In genomic region chr12:46815792-46816191, GRCh38 we compare ENCODE assay signal across 20 cellular contexts. TPM values are rescaled to one million over a fixed set of nuclear protein-coding genes. Genes with fewer than 3 reads are reported as not detected.
DNase-seq lines count a peak whose midpoint lies in the region; ATAC-seq, FAIRE-seq and TF ChIP-seq lines count a peak whose summit lies in the region.
"Had no signal": no experiment of that assay in that cellular context is flagged by ENCODE, and none has a peak within 500 bp of the region (broad histone marks: within the 10 kb centered on the region; RNA-seq: fewer than 3 reads in every experiment).

No MANE protein-coding gene starts in this region.

- H4K20me1 ChIP-seq in GM23338 (replicated peaks; ENCODE audit: insufficient read depth) (no peaks in the 10 kb centered on the region), K562 (replicated peaks; ENCODE audit: control insufficient read depth, insufficient read depth, low read length) (no peaks in the 10 kb centered on the region), HepG2 (ENCODE audit: insufficient read depth, low read length) (no peaks in the 10 kb centered on the region)

- no peak overlapping the region for H3K4me3 Mint-ChIP-seq in GM23338
- no peak overlapping the region for H3K4me3 Mint-ChIP-seq in osteocyte (ENCODE audit: unreplicated experiment)
- H3K4me3 Mint-ChIP-seq: CD4-positive, alpha-beta memory T cell had no signal

- no TSS peak for BruUV-seq in K562 (replicated peaks; lab: Mats Ljungman, UMichigan)
- BruUV-seq in HepG2 (replicated peaks; lab: Mats Ljungman, UMichigan): no TSS peak

- WGBS in K562 (ENCODE audit: insufficient coverage, low coverage, missing lambda C conversion rate): 0% methylated on average over 2 of the region's 2 CpGs
- WGBS in HepG2 (ENCODE audit: low lambda C conversion rate): 82% methylated on average over 2 of the region's 2 CpGs

- H3K9me2 ChIP-seq in GM23338 (ENCODE audit: insufficient read depth): no peaks in the 10 kb centered on the region

- no peaks in the 10 kb centered on the region for H3K36me3 ChIP-seq in GM23338 (ENCODE audit: insufficient read depth)
- no peaks in the 10 kb centered on the region for H3K36me3 ChIP-seq in K562 (ENCODE audit: control insufficient read depth, insufficient read depth, low read length)
- H3K36me3 ChIP-seq in HepG2 (replicated peaks in 1 of 2; ENCODE audit: control insufficient read depth in 1 of 2, insufficient read depth in 2 of 2, low read length in 2 of 2): no peaks in the 10 kb centered on the region

- H3K4me2 ChIP-seq in GM23338 (0 out of 2 replicates have a peak overlapping the region, but pooled peaks have one; percentile 14), K562 (ENCODE audit: insufficient read depth, low read length) (no peak overlapping the region), HepG2 (ENCODE audit: low read depth, low read length) (no peak overlapping the region)

- H3K79me2 ChIP-seq in GM23338 (replicated peaks; ENCODE audit: insufficient read depth) (no peaks in the 10 kb centered on the region), K562 (ENCODE audit: control insufficient read depth, insufficient read depth, low read length) (no peaks in the 10 kb centered on the region), HepG2 (ENCODE audit: insufficient read depth, low read length) (no peaks in the 10 kb centered on the region)

- TF ChIP-seq EP300 in K562 (IDR thresholded peaks at IDR 0.05; ENCODE audit: low read length) (no peak), HepG2 (IDR thresholded peaks at IDR 0.05; ENCODE audit: low read depth in 2 of 2, low read length in 2 of 2) (no peak), HepG2 (CRISPR knock-in tag; IDR thresholded peaks at IDR 0.05; ENCODE audit: borderline replicate concordance) (no peak)

- no peaks in the 10 kb centered on the region for H3K27me3 Mint-ChIP-seq in GM23338 (ENCODE audit: insufficient read depth, low read depth, poor library complexity)
- H3K27me3 Mint-ChIP-seq in osteocyte (ENCODE audit: unreplicated experiment): no peaks in the 10 kb centered on the region

- no peak overlapping the region for H3K27ac Mint-ChIP-seq in GM23338
- H3K27ac Mint-ChIP-seq in osteocyte (ENCODE audit: unreplicated experiment): peak overlapping the region; percentile 64
- H3K27ac Mint-ChIP-seq: CD4-positive, alpha-beta memory T cell had no signal

- H3K27ac ChIP-seq in GM23338 (ENCODE audit: low read depth) (no peak overlapping the region), K562 (ENCODE audit: extremely low read depth, low read depth, low read length) (no peak overlapping the region), HepG2 (ENCODE audit: extremely low read length, insufficient read depth, low read length) (no peak overlapping the region)

- H3K27me3 ChIP-seq in GM23338 (ENCODE audit: insufficient read depth): no peaks in the 10 kb centered on the region
- no peaks in the 10 kb centered on the region for H3K27me3 ChIP-seq in K562 (ENCODE audit: control insufficient read depth in 2 of 2, insufficient read depth in 2 of 2, low read length in 2 of 2)
- no peaks in the 10 kb centered on the region for H3K27me3 ChIP-seq in HepG2 (ENCODE audit: control insufficient read depth in 1 of 2, insufficient read depth in 2 of 2, low read length in 2 of 2)

- DNase-seq in GM23338 (ENCODE audit: low spot score): no peak
- DNase-seq in K562 (ENCODE audit: extremely low read depth in 1 of 4, low spot score in 3 of 4): no peak
- DNase-seq in HepG2 (ENCODE audit: low spot score): no peak
- DNase-seq in osteocyte (ENCODE audit: extremely low spot score, unreplicated experiment): no peak
- DNase-seq in DMS 273 (lab: John Stamatoyannopoulos, UW; ENCODE audit: unreplicated experiment): no peak
- DNase-seq in GM12892 (ENCODE audit: insufficient read length): no peak
- DNase-seq: 8988T; C1 segment of cervical spinal cord; Calu3; CD4-positive, alpha-beta memory T cell; COR-L47; DMS153; DND-41; H7; HCEC 1CT had no signal

- H3F3A ChIP-seq in GM23338 (replicated peaks; ENCODE audit: low read depth): no peaks in the 10 kb centered on the region

- intact Hi-C loops in K562 (cut with micrococcal nuclease) (no loop called here), HepG2 (cut with micrococcal nuclease; ENCODE audit: unreplicated experiment) (loop anchor here (2.0 kb wide), 1 partner anchor 15 kb away; no protein-coding TSS in a partner anchor)

- TF ChIP-seq CTCF in GM23338 (conservative IDR thresholded peaks at IDR 0.05; ENCODE audit: low read depth in 2 of 2) (no peak), K562 (IDR thresholded peaks at IDR 0.05 in 2 of 3, conservative IDR thresholded peaks at IDR 0.05 in 1 of 3; ENCODE audit: insufficient read depth in 2 of 3, low read depth in 1 of 3, low read length in 3 of 3) (no peak), HepG2 (CRISPR knock-in tag; IDR thresholded peaks at IDR 0.05) (no peak), osteocyte (IDR thresholded peaks at IDR 0.05) (no peak)

- no peaks in the 10 kb centered on the region for H3K9me3 Mint-ChIP-seq in GM23338
- H3K9me3 Mint-ChIP-seq in osteocyte (ENCODE audit: unreplicated experiment): peaks cover 2% of the 10 kb centered on the region
- H3K9me3 Mint-ChIP-seq: CD4-positive, alpha-beta memory T cell had no signal

- no peak for ATAC-seq in GM23338
- ATAC-seq in K562: no peak
- no peak for ATAC-seq in HepG2
- no peak for ATAC-seq in HG03159 (IDR thresholded peaks at IDR 0.05; ENCODE audit: unreplicated experiment)
- ATAC-seq: GM12878 had no signal

- in situ Hi-C loops in K562 (cut with MboI): no loop called here
- in situ Hi-C loops in HepG2 (cut with HindIII; ENCODE audit: extremely low pct_ligation_motif_present, low pct_unique_long_range_greater_than_20kb): no loop called here

- FAIRE-seq in K562 (lab: Jason Lieb, UNC) (no peak), HepG2 (lab: Jason Lieb, UNC) (no peak), GM12892 (lab: Jason Lieb, UNC) (no peak)
- FAIRE-seq: G401.6, GM12878, GM18507, H1 had no signal

- H3K4me1 ChIP-seq in GM23338 (ENCODE audit: insufficient read depth) (peaks cover 23% of the 10 kb centered on the region), K562 (replicated peaks in 1 of 2; ENCODE audit: control insufficient read depth in 2 of 2, insufficient read depth in 2 of 2, low read length in 2 of 2) (no peaks in the 10 kb centered on the region), HepG2 (ENCODE audit: insufficient read depth, low read length) (peaks cover 47% of the 10 kb centered on the region)

- H3K9me3 ChIP-seq in K562 (replicated peaks; ENCODE audit: control insufficient read depth, insufficient read depth, low read depth, low read length): no peaks in the 10 kb centered on the region
- H3K9me3 ChIP-seq in HepG2 (ENCODE audit: low read length): no peaks in the 10 kb centered on the region

- no peak for TF ChIP-seq RAD21 in K562 (CRISPR knock-in tag; conservative IDR thresholded peaks at IDR 0.05 in 1 of 2, IDR thresholded peaks at IDR 0.05 in 1 of 2)
- TF ChIP-seq RAD21 in HepG2 (CRISPR knock-in tag; IDR thresholded peaks at IDR 0.05): no peak

- CTCF ChIA-PET in K562 (lab: Yijun Ruan, JAX; ENCODE audit: low intra/inter-chr PET ratio): no interaction called here
- CTCF ChIA-PET in HepG2 (lab: Yijun Ruan, JAX; ENCODE audit: low intra/inter-chr PET ratio, low total read pairs): no interaction called here

- no peak for TF ChIP-seq POLR2A in K562 (conservative IDR thresholded peaks at IDR 0.05)
- TF ChIP-seq POLR2A in HepG2 (IDR thresholded peaks at IDR 0.05; ENCODE audit: insufficient read depth in 1 of 2, low read depth in 2 of 2, low read length in 2 of 2): no peak
- no peak for TF ChIP-seq POLR2A in GM12892 (IDR thresholded peaks at IDR 0.05; ENCODE audit: low read depth, low read length)

- no peak overlapping the region for H3K9ac ChIP-seq in K562 (ENCODE audit: insufficient read depth in 1 of 2, low read depth in 2 of 2, low read length in 2 of 2)
- no peak overlapping the region for H3K9ac ChIP-seq in HepG2 (ENCODE audit: insufficient read depth, low read depth, low read length)

- H3K4me1 Mint-ChIP-seq in GM23338: peaks cover 28% of the 10 kb centered on the region; the same call in 2 of the 3 replicates
- H3K4me1 Mint-ChIP-seq in osteocyte (ENCODE audit: unreplicated experiment): peaks cover 47% of the 10 kb centered on the region

- no peaks in the 10 kb centered on the region for H3K9me1 ChIP-seq in K562 (ENCODE audit: control insufficient read depth, insufficient read depth, low read length)

- H3K4me3 ChIP-seq in GM23338 (no peak overlapping the region), K562 (no peak overlapping the region), HepG2 (replicated peaks in 1 of 3; ENCODE audit: insufficient read depth in 1 of 3, low read depth in 2 of 3, low read length in 3 of 3) (no peak overlapping the region)
- H3K4me3 ChIP-seq: GM12878 had no signal

- POLR2A ChIA-PET in K562 (lab: Yijun Ruan, JAX): no interaction called here
- POLR2A ChIA-PET in HepG2 (lab: Yijun Ruan, JAX): no interaction called here

- H3K36me3 Mint-ChIP-seq in GM23338 (ENCODE audit: low read depth) (no peaks in the 10 kb centered on the region), osteocyte (ENCODE audit: unreplicated experiment) (peaks cover 7% of the 10 kb centered on the region)
- H3K36me3 Mint-ChIP-seq: CD4-positive, alpha-beta memory T cell had no signal

- H2AFZ ChIP-seq in GM23338 (no peak overlapping the region), K562 (ENCODE audit: low read depth, low read length) (no peak overlapping the region), HepG2 (ENCODE audit: low read length) (no peak overlapping the region)

RNA-seq across cellular contexts. Expression of gene SLC38A4, which starts 10.0 kb away (rescaled TPM):
- 12.5 and 13.3 TPM in 2 replicates for total RNA-seq in GM23338 (2014; rRNA removed; shearing (Covaris generic))
- polyA plus RNA-seq in GM23338 (2016; fragmentation: Nextera tagmentation; extraction: Ambion mirVana) (5.8 and 6.2 TPM in 2 replicates), K562 (2011; rRNA removed) (not detected in 2 replicates), K562 (2014; fragmentation: Illumina TruSeq; extraction: Trizol) (not detected in 2 replicates), K562 (2014; fragmentation: Nextera tagmentation; extraction: Ambion mirVana) (not detected), K562 (2014; rRNA removed) (not detected in 2 replicates), HepG2 (2011; rRNA removed) (5.0 and 5.2 TPM in 2 replicates)
- not detected in 2 replicates for total RNA-seq in K562 (2011; cell fraction: chromatin; rRNA removed; ENCODE audit: low replicate concordance)
- total RNA-seq in K562 (2011; cell fraction: nucleolus; rRNA removed): not detected in 2 replicates
- total RNA-seq in K562 (2011; cell fraction: nucleoplasm; rRNA removed): not detected in 2 replicates
- total RNA-seq in K562 (2014; rRNA removed) (not detected in 2 replicates), K562 (2014; rRNA removed; fragmentation: Illumina TruSeq; extraction: Trizol) (not detected in 2 replicates), K562 (2015; rRNA removed; fragmentation: Illumina TruSeq; extraction: Trizol) (not detected in 2 replicates), K562 (2021) (0.09 and 0.16 TPM in 2 replicates), HepG2 (2016; rRNA removed; fragmentation: Illumina TruSeq; extraction: Trizol) (2.8 and 3.5 TPM in 2 replicates), osteocyte (11.4 TPM in 2 replicates)
- not detected in 2 replicates for polyA plus RNA-seq in K562 (2011; cell fraction: cytosol; rRNA removed)
- polyA plus RNA-seq in K562 (2011; cell fraction: nucleus; rRNA removed): not detected in 2 replicates
- 0.01 and 0.04 TPM in 2 replicates for polyA plus RNA-seq in K562 (2012)
- polyA minus RNA-seq in K562 (2011; rRNA and poly(A)+ RNA removed): not detected in 2 replicates
- polyA minus RNA-seq in K562 (2011; cell fraction: cytosol; rRNA and poly(A)+ RNA removed): not detected in 2 replicates
- not detected in 2 replicates for polyA minus RNA-seq in K562 (2011; cell fraction: nucleus; rRNA and poly(A)+ RNA removed)
- 0.61 and 0.62 TPM in 2 replicates for total RNA-seq in HepG2 (2016; cell fraction: cytosol; rRNA removed; fragmentation: Illumina TruSeq; extraction: Trizol; ENCODE audit: low read depth)
- total RNA-seq in HepG2 (2016; cell fraction: insoluble cytoplasmic fraction; rRNA removed; fragmentation: Illumina TruSeq; extraction: Trizol): 3.2 TPM in 2 replicates
- 2.4 and 2.6 TPM in 2 replicates for total RNA-seq in HepG2 (2016; cell fraction: membrane; rRNA removed; fragmentation: Illumina TruSeq; extraction: Trizol)
- total RNA-seq in HepG2 (2016; cell fraction: nucleus; rRNA removed; fragmentation: Illumina TruSeq; extraction: Trizol): 2.5 and 2.9 TPM in 2 replicates
- polyA plus RNA-seq in HepG2 (2011; cell fraction: cytosol; rRNA removed): 2.2 and 5.0 TPM in 2 replicates
- polyA plus RNA-seq in HepG2 (2011; cell fraction: nucleus; rRNA removed): 3.0 and 5.8 TPM in 2 replicates
- 17.1 and 20.4 TPM in 2 replicates for polyA plus RNA-seq in HepG2 (2012)
- 0.35 TPM in 2 replicates for polyA plus RNA-seq in HepG2 (2016; cell fraction: cytosol; fragmentation: Illumina TruSeq; extraction: Trizol; ENCODE audit: low read depth)
- polyA plus RNA-seq in HepG2 (2016; cell fraction: insoluble cytoplasmic fraction; fragmentation: Illumina TruSeq; extraction: Trizol; ENCODE audit: low read depth): 2.7 and 3.2 TPM in 2 replicates
- polyA plus RNA-seq in HepG2 (2016; cell fraction: membrane; fragmentation: Illumina TruSeq; extraction: Trizol; ENCODE audit: low read depth): 1.3 and 1.4 TPM in 2 replicates
- polyA plus RNA-seq in HepG2 (2016; cell fraction: nucleus; fragmentation: Illumina TruSeq; extraction: Trizol; ENCODE audit: insufficient read depth, low read depth): 3.6 and 3.8 TPM in 2 replicates
- polyA minus RNA-seq in HepG2 (2011; rRNA and poly(A)+ RNA removed; ENCODE audit: low replicate concordance): 5.5 TPM in 1 of 2 replicates, not detected in the other
- polyA minus RNA-seq in HepG2 (2011; cell fraction: cytosol; rRNA and poly(A)+ RNA removed): 3.0 and 5.9 TPM in 2 replicates
- 3.0 and 6.1 TPM in 2 replicates for polyA minus RNA-seq in HepG2 (2011; cell fraction: nucleus; rRNA and poly(A)+ RNA removed)
- 0.08 TPM for polyA plus RNA-seq in GM12892 (2012; ENCODE audit: missing spikeins)
- total RNA-seq: CD4-positive, alpha-beta memory T cell had no signal
- polyA plus RNA-seq: CD4-positive, alpha-beta memory T cell had no signal
